Comparison of ENCODE assay signal across 21 cellular contexts in genomic region chr6:14435291-14435690, GRCh38.
"Had no signal": no experiment of that assay in that cellular context is flagged by ENCODE, and none has a peak within 500 bp of the region (broad histone marks: within the 10 kb centered on the region; RNA-seq: fewer than 3 reads in every experiment).

No MANE protein-coding gene starts in this region.

- H3K9me3 ChIP-seq: body of pancreas, pancreas, psoas muscle, thyroid gland, upper lobe of right lung had no signal

- H3K27ac Mint-ChIP-seq: activated naive CD8-positive, alpha-beta T cell; activated T-helper 17 cell treated with anti-CD3 and anti-CD28 coated beads, Interleukin-2, amount 50 U/mL, for 72 hours; memory B cell; nephron progenitor cell; stimulated activated naive CD8-positive, alpha-beta T cell treated with anti-CD3 and anti-CD28 coated beads, Interleukin-15, Interleukin-2, amounts not matched to agents 100 ng/mL and 50 ng/mL, for 24 hours had no signal

- H2AFZ ChIP-seq: hepatocyte had no signal

- H3K36me3 Mint-ChIP-seq: activated naive CD8-positive, alpha-beta T cell had no signal

- H3K9me3 Mint-ChIP-seq: activated T-helper 17 cell treated with anti-CD3 and anti-CD28 coated beads, Interleukin-2, amount 50 U/mL, for 72 hours; memory B cell; stimulated activated naive CD8-positive, alpha-beta T cell treated with anti-CD3 and anti-CD28 coated beads, Interleukin-15, Interleukin-2, amounts not matched to agents 100 ng/mL and 50 ng/mL, for 24 hours had no signal

- H3K4me1 Mint-ChIP-seq: activated T-helper 17 cell treated with anti-CD3 and anti-CD28 coated beads, Interleukin-2, amount 50 U/mL, for 72 hours had no signal

- DNase-seq: activated CD4-positive, alpha-beta T cell treated with anti-CD3 and anti-CD28 coated beads for 1 hour; activated T-cell treated with anti-CD3 and anti-CD28 coated beads, Interleukin-2, amount 50 U/mL, for 1 hour; body of pancreas; cortex of kidney; foreskin fibroblast; left colon; nephron progenitor cell; pancreas; psoas muscle; right cardiac atrium; stimulated activated CD4-positive, alpha-beta T cell treated with anti-CD3 and anti-CD28 coated beads, Interleukin-1b, Interleukin-23, amount 100 ng/mL, for 48 hours; substantia nigra; thyroid gland; upper lobe of right lung; WERI-Rb-1 had no signal

- H3K36me3 ChIP-seq: cardiac muscle cell, pancreas, thyroid gland, upper lobe of right lung, WERI-Rb-1 had no signal

- H3K4me2 ChIP-seq: hepatocyte had no signal

- H3K27me3 Mint-ChIP-seq: activated naive CD8-positive, alpha-beta T cell; activated T-helper 17 cell treated with anti-CD3 and anti-CD28 coated beads, Interleukin-2, amount 50 U/mL, for 72 hours; memory B cell; stimulated activated naive CD8-positive, alpha-beta T cell treated with anti-CD3 and anti-CD28 coated beads, Interleukin-15, Interleukin-2, amounts not matched to agents 100 ng/mL and 50 ng/mL, for 24 hours had no signal

- ATAC-seq: activated T-helper 17 cell treated with anti-CD3 and anti-CD28 coated beads, Interleukin-2, amount 50 U/mL, for 72 hours; body of pancreas; left colon; pancreas; psoas muscle; right cardiac atrium; upper lobe of right lung had no signal

- H3K27ac ChIP-seq: body of pancreas, cardiac muscle cell, hepatocyte, pancreas, psoas muscle, thyroid gland, upper lobe of right lung, WERI-Rb-1 had no signal

- H3K27me3 ChIP-seq: body of pancreas, cardiac muscle cell, hepatocyte, pancreas, thyroid gland, upper lobe of right lung had no signal

- H3K4me1 ChIP-seq: body of pancreas, pancreas, thyroid gland had no signal

- H3K4me3 ChIP-seq: body of pancreas, cardiac muscle cell, hepatocyte, pancreas, psoas muscle, thyroid gland, upper lobe of right lung had no signal

- H3K4me3 Mint-ChIP-seq: activated naive CD8-positive, alpha-beta T cell; activated T-helper 17 cell treated with anti-CD3 and anti-CD28 coated beads, Interleukin-2, amount 50 U/mL, for 72 hours; memory B cell; nephron progenitor cell; stimulated activated naive CD8-positive, alpha-beta T cell treated with anti-CD3 and anti-CD28 coated beads, Interleukin-15, Interleukin-2, amounts not matched to agents 100 ng/mL and 50 ng/mL, for 24 hours had no signal
